In the genomic region with DNA sequence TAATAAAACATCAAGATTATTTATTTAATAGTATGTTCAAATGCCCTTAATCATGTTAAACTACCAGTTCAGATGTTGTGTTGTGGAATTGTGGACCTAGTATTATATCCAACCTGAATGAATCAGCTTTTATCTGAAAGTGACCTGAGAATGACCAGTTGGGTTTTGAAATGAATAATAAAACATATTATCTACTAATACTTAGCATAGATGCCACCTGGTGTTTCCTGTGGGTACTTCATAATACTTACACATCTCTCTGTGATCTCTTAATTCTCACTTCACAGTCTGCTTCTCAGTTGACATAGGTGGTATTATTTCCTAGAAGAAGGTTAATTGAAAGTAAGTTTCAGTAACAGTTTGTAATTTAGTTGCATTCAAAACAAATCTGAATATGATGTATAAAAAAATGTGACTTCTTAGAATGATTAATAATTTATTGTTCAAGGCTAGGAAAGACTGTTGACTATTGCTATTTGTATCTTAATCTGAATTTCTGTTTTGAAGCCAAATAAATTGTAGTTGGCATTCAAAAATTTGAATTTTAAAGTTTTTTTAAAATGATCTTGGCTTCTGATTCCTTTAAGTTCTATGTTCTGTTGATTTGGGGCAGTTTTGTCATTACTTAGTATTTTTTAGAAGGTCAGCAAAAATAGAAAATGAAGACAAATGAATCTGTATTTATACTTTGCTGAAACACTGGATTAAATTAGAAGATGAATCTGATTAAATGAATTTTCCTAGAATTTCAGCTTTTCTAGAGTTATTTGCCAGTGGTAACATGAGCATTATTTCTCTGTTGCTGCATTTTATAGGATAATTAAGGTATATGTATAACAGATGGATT, we compare ENCODE assay signal across 8 cellular contexts. TPM values are rescaled to one million over a fixed set of nuclear protein-coding genes. Genes with fewer than 3 reads are reported as not detected.
DNase-seq lines count a peak whose midpoint lies in the region; ATAC-seq and TF ChIP-seq lines count a peak whose summit lies in the region.

No MANE protein-coding gene starts in this region.

- ATAC-seq in GM18858 (IDR thresholded peaks at IDR 0.05; ENCODE audit: unreplicated experiment) (peak; percentile 90), HG02981 (IDR thresholded peaks at IDR 0.05; ENCODE audit: unreplicated experiment) (peak; percentile 89), HG03097 (IDR thresholded peaks at IDR 0.05; ENCODE audit: low FRiP score, unreplicated experiment) (no peak)
- peak; percentile 64 for ATAC-seq in central memory CD8-positive, alpha-beta T cell (replicated peaks; ENCODE audit: extremely low read depth, poor library complexity, severe bottlenecking)

- no peaks in the 10 kb centered on the region for H3K9me3 Mint-ChIP-seq in central memory CD8-positive, alpha-beta T cell
- H3K9me3 Mint-ChIP-seq in mesothelial cell of epicardium, result no peaks in the 10 kb centered on the region

- no peaks in the 10 kb centered on the region for H3K27me3 Mint-ChIP-seq in central memory CD8-positive, alpha-beta T cell
- no peaks in the 10 kb centered on the region for H3K27me3 Mint-ChIP-seq in mesothelial cell of epicardium (ENCODE audit: low read depth)

- peak overlapping the region; percentile 29 for H3K27ac Mint-ChIP-seq in central memory CD8-positive, alpha-beta T cell (ENCODE audit: low read depth)
- no peak overlapping the region for H3K27ac Mint-ChIP-seq in mesothelial cell of epicardium

- no peak overlapping the region for H3K4me3 Mint-ChIP-seq in central memory CD8-positive, alpha-beta T cell
- no peak overlapping the region for H3K4me3 Mint-ChIP-seq in mesothelial cell of epicardium

- in situ Hi-C loops in Caki2 (cut with HindIII; ENCODE audit: low pct_unique_long_range_greater_than_20kb, low sequenced_read_pairs), result no loop called here

- no peaks in the 10 kb centered on the region for H3K4me1 Mint-ChIP-seq in central memory CD8-positive, alpha-beta T cell
- H3K4me1 Mint-ChIP-seq in mesothelial cell of epicardium, result no peaks in the 10 kb centered on the region

- TF ChIP-seq CTCF in mesothelial cell of epicardium (IDR thresholded peaks at IDR 0.05; ENCODE audit: unreplicated experiment), result peak; percentile 74

- peaks cover 60% of the 10 kb centered on the region for H3K36me3 Mint-ChIP-seq in central memory CD8-positive, alpha-beta T cell (ENCODE audit: insufficient read depth)
- peaks cover 19% of the 10 kb centered on the region for H3K36me3 Mint-ChIP-seq in mesothelial cell of epicardium

- peak; percentile 36 for DNase-seq in Caki2 (ENCODE audit: low read depth)
- peak; percentile 67 for DNase-seq in NCI-H69 (lab: John Stamatoyannopoulos, UW)
- no peak for DNase-seq in central memory CD8-positive, alpha-beta T cell (ENCODE audit: low spot score in 2 of 2)
- no peak for DNase-seq in mesothelial cell of epicardium (ENCODE audit: low spot score in 2 of 2, unreplicated experiment in 2 of 2)
- no peak for DNase-seq in NCI-H187 treated with DMSO at 0.1 percent for 48 hours (lab: John Stamatoyannopoulos, UW)

RNA-seq across cellular contexts. Expression of a gene that starts 48.2 kb away (rescaled TPM):
- total RNA-seq in Caki2 (2014; rRNA removed; shearing (Covaris generic); ENCODE audit: low replicate concordance), result 17.8 and 25.1 TPM in 2 replicates
- total RNA-seq in mesothelial cell of epicardium, result 54.4 to 59.0 TPM (median 56.9 TPM) in 3 replicates

RNA-seq across cellular contexts. Expression of a gene that starts 49.5 kb away (rescaled TPM):
- total RNA-seq in Caki2 (2014; rRNA removed; shearing (Covaris generic); ENCODE audit: low replicate concordance), result 17.8 and 19.3 TPM in 2 replicates
- 21.9 to 22.5 TPM (median 22.0 TPM) in 3 replicates for total RNA-seq in mesothelial cell of epicardium

RNA-seq across cellular contexts. Expression of a gene that starts 58.3 kb away (rescaled TPM):
- total RNA-seq in Caki2 (2014; rRNA removed; shearing (Covaris generic); ENCODE audit: low replicate concordance), result 18.9 and 25.9 TPM in 2 replicates
- total RNA-seq in mesothelial cell of epicardium, result 31.9 to 37.6 TPM (median 33.5 TPM) in 3 replicates

Comparison
In these comparisons a context has a peak if more than half of its experiments do, and no peak if none do; other contexts are left out.
1. DNase-seq: peak in Caki2 (single experiment) and NCI-H69 (single experiment); none in central memory CD8-positive, alpha-beta T cell (0 of 2), mesothelial cell of epicardium (0 of 2) and NCI-H187 treated with DMSO at 0.1 percent for 48 hours (single experiment).